Comparison of ENCODE assay signal across 1 cellular context in the genomic region with DNA sequence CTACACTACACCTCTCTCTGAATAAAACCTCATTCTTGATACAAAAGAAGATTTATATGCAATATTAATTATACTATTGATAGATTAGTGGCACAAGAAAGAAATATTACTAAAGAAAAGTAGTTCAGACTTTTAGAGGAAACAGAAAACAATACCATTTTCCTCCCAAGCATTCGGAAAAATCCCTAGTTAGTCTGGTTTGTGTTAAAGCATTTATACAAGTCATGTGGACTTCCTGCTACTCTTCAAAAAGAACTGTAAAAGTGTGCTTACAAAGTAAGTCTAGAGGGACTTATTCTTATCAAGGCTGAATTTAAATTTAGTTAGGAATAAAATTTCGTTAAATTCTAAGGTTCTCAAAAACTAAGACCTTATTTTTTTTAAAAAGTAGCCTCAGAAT.
TF ChIP-seq lines count a peak whose summit lies in the region.

No MANE protein-coding gene starts in this region.

TF ChIP-seq in HepG2, 621 proteins besides CTCF, POLR2A, EP300 and RAD21 (continued from another document):
- TF ChIP-seq NFIC (IDR thresholded peaks at IDR 0.05; ENCODE audit: low read length) (no peak), TFAP4 (IDR thresholded peaks at IDR 0.05; ENCODE audit: borderline replicate concordance, low read depth) (no peak), KLF6 (CRISPR knock-in tag; IDR thresholded peaks at IDR 0.05) (no peak), NFIB (CRISPR knock-in tag; IDR thresholded peaks at IDR 0.05; ENCODE audit: borderline replicate concordance) (no peak)
- TF ChIP-seq, protein P1, sequence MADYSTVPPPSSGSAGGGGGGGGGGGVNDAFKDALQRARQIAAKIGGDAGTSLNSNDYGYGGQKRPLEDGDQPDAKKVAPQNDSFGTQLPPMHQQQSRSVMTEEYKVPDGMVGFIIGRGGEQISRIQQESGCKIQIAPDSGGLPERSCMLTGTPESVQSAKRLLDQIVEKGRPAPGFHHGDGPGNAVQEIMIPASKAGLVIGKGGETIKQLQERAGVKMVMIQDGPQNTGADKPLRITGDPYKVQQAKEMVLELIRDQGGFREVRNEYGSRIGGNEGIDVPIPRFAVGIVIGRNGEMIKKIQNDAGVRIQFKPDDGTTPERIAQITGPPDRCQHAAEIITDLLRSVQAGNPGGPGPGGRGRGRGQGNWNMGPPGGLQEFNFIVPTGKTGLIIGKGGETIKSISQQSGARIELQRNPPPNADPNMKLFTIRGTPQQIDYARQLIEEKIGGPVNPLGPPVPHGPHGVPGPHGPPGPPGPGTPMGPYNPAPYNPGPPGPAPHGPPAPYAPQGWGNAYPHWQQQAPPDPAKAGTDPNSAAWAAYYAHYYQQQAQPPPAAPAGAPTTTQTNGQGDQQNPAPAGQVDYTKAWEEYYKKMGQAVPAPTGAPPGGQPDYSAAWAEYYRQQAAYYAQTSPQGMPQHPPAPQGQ (CRISPR knock-in tag; IDR thresholded peaks at IDR 0.05; ENCODE audit: borderline replicate concordance), result no peak
